1 cellular context compared by ENCODE assay signal in the genomic region with DNA sequence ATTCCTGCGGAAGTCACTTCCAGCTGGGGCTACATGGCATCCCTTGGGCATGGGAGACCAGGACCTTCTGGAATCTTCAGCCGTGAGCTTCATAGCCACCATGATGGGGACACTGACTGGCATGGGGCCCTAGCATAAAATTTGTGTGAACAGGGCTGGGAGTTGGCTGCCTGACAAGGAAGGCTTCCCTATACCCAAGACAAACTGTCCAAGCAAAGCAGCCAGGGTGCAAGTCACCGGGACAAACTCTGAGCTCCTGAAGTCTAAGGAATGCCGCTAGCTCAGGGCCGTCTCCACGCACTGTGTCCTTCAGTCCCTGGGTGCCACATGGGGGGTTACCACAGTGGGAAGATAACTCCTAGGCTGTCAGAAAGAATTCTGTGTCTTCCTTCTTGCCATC.
TF ChIP-seq lines count a peak whose summit lies in the region.

No MANE protein-coding gene starts in this region.

TF ChIP-seq in H1, 55 proteins besides CTCF, POLR2A, EP300 and RAD21 (continued from another document):
- TF ChIP-seq, protein P1, sequence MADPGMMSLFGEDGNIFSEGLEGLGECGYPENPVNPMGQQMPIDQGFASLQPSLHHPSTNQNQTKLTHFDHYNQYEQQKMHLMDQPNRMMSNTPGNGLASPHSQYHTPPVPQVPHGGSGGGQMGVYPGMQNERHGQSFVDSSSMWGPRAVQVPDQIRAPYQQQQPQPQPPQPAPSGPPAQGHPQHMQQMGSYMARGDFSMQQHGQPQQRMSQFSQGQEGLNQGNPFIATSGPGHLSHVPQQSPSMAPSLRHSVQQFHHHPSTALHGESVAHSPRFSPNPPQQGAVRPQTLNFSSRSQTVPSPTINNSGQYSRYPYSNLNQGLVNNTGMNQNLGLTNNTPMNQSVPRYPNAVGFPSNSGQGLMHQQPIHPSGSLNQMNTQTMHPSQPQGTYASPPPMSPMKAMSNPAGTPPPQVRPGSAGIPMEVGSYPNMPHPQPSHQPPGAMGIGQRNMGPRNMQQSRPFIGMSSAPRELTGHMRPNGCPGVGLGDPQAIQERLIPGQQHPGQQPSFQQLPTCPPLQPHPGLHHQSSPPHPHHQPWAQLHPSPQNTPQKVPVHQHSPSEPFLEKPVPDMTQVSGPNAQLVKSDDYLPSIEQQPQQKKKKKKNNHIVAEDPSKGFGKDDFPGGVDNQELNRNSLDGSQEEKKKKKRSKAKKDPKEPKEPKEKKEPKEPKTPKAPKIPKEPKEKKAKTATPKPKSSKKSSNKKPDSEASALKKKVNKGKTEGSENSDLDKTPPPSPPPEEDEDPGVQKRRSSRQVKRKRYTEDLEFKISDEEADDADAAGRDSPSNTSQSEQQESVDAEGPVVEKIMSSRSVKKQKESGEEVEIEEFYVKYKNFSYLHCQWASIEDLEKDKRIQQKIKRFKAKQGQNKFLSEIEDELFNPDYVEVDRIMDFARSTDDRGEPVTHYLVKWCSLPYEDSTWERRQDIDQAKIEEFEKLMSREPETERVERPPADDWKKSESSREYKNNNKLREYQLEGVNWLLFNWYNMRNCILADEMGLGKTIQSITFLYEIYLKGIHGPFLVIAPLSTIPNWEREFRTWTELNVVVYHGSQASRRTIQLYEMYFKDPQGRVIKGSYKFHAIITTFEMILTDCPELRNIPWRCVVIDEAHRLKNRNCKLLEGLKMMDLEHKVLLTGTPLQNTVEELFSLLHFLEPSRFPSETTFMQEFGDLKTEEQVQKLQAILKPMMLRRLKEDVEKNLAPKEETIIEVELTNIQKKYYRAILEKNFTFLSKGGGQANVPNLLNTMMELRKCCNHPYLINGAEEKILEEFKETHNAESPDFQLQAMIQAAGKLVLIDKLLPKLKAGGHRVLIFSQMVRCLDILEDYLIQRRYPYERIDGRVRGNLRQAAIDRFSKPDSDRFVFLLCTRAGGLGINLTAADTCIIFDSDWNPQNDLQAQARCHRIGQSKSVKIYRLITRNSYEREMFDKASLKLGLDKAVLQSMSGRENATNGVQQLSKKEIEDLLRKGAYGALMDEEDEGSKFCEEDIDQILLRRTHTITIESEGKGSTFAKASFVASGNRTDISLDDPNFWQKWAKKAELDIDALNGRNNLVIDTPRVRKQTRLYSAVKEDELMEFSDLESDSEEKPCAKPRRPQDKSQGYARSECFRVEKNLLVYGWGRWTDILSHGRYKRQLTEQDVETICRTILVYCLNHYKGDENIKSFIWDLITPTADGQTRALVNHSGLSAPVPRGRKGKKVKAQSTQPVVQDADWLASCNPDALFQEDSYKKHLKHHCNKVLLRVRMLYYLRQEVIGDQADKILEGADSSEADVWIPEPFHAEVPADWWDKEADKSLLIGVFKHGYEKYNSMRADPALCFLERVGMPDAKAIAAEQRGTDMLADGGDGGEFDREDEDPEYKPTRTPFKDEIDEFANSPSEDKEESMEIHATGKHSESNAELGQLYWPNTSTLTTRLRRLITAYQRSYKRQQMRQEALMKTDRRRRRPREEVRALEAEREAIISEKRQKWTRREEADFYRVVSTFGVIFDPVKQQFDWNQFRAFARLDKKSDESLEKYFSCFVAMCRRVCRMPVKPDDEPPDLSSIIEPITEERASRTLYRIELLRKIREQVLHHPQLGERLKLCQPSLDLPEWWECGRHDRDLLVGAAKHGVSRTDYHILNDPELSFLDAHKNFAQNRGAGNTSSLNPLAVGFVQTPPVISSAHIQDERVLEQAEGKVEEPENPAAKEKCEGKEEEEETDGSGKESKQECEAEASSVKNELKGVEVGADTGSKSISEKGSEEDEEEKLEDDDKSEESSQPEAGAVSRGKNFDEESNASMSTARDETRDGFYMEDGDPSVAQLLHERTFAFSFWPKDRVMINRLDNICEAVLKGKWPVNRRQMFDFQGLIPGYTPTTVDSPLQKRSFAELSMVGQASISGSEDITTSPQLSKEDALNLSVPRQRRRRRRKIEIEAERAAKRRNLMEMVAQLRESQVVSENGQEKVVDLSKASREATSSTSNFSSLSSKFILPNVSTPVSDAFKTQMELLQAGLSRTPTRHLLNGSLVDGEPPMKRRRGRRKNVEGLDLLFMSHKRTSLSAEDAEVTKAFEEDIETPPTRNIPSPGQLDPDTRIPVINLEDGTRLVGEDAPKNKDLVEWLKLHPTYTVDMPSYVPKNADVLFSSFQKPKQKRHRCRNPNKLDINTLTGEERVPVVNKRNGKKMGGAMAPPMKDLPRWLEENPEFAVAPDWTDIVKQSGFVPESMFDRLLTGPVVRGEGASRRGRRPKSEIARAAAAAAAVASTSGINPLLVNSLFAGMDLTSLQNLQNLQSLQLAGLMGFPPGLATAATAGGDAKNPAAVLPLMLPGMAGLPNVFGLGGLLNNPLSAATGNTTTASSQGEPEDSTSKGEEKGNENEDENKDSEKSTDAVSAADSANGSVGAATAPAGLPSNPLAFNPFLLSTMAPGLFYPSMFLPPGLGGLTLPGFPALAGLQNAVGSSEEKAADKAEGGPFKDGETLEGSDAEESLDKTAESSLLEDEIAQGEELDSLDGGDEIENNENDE (IDR thresholded peaks at IDR 0.05; ENCODE audit: insufficient replicate concordance, low read length) = no peak
